Comparison of ENCODE assay signal across 18 cellular contexts in genomic region chr10:74417397-74417796, GRCh38.
DNase-seq lines count a peak whose midpoint lies in the region; ATAC-seq, FAIRE-seq and TF ChIP-seq lines count a peak whose summit lies in the region.
"Had no signal": no experiment of that assay in that cellular context is flagged by ENCODE, and none has a peak within 500 bp of the region (broad histone marks: within the 10 kb centered on the region; RNA-seq: fewer than 3 reads in every experiment).

No MANE protein-coding gene starts in this region.

- TF ChIP-seq CTCF in GM23338 (conservative IDR thresholded peaks at IDR 0.05; ENCODE audit: low read depth in 2 of 2) (no peak), neural crest cell (conservative IDR thresholded peaks at IDR 0.05) (no peak)

- H3K9me3 Mint-ChIP-seq in GM23338 (peaks cover 3% of the 10 kb centered on the region; the same call in 2 of the 3 replicates), neural crest cell (peaks cover 5% of the 10 kb centered on the region)
- H3K9me3 Mint-ChIP-seq in effector memory CD8-positive, alpha-beta T cell: no peaks in the 10 kb centered on the region
- H3K9me3 Mint-ChIP-seq: IgD-negative memory B cell; T-helper 1 cell treated with Interleukin-12 subunit alpha and Interleukin-12 subunit beta and Interleukin-4 antibody, amounts not matched to agents 30 μg/mL and 1 μg/mL, for 36 hours had no signal

- H3K9me2 ChIP-seq in GM23338 (ENCODE audit: insufficient read depth): no peaks in the 10 kb centered on the region

- no peaks in the 10 kb centered on the region for H3K36me3 ChIP-seq in GM23338 (ENCODE audit: insufficient read depth)

- H4K20me1 ChIP-seq in GM23338 (replicated peaks; ENCODE audit: insufficient read depth): no peaks in the 10 kb centered on the region

- H3K27me3 Mint-ChIP-seq in GM23338 (ENCODE audit: insufficient read depth, low read depth, poor library complexity) (no peaks in the 10 kb centered on the region), neural crest cell (ENCODE audit: low read depth) (no peaks in the 10 kb centered on the region)
- H3K27me3 Mint-ChIP-seq in effector memory CD8-positive, alpha-beta T cell: no peaks in the 10 kb centered on the region
- H3K27me3 Mint-ChIP-seq: IgD-negative memory B cell had no signal

- peaks cover 59% of the 10 kb centered on the region for H3K4me1 ChIP-seq in GM23338 (ENCODE audit: insufficient read depth)
- H3K4me1 ChIP-seq: A549 had no signal

- H3K79me2 ChIP-seq in GM23338 (replicated peaks; ENCODE audit: insufficient read depth): no peaks in the 10 kb centered on the region

- H3K4me2 ChIP-seq in GM23338: no peak overlapping the region
- H3K4me2 ChIP-seq: A549 had no signal

- H3K4me3 ChIP-seq in GM23338: no peak overlapping the region
- H3K4me3 ChIP-seq: A549 had no signal

- peak; percentile 10 for FAIRE-seq in colon (lab: Jason Lieb, UNC)
- FAIRE-seq: A549, GM19239 had no signal

- DNase-seq in NCI-H1694 treated with DMSO at 0.1 percent for 48 hours (lab: John Stamatoyannopoulos, UW) (peak; percentile 7), NCI-H1694 (lab: John Stamatoyannopoulos, UW) (no peak), GM23338 (ENCODE audit: low spot score) (no peak), neural crest cell (ENCODE audit: low read depth, low spot score) (no peak), OCI-M2 (lab: John Stamatoyannopoulos, UW; ENCODE audit: unreplicated experiment) (no peak), SHP77 (lab: John Stamatoyannopoulos, UW) (no peak)
- no peak for DNase-seq in effector memory CD8-positive, alpha-beta T cell
- DNase-seq: BE2C, H7, Karpas-422, NCI-H1436, NCI-H446 treated with DMSO at 0.1 percent for 48 hours, NCI-H526 treated with DMSO at 0.1 percent for 48 hours had no signal

- H3K36me3 Mint-ChIP-seq in GM23338 (ENCODE audit: low read depth) (peaks cover 11% of the 10 kb centered on the region; the same call in 2 of the 3 replicates), neural crest cell (ENCODE audit: low read depth) (peaks cover 13% of the 10 kb centered on the region)
- no peaks in the 10 kb centered on the region for H3K36me3 Mint-ChIP-seq in effector memory CD8-positive, alpha-beta T cell (ENCODE audit: insufficient read depth)

- no peaks in the 10 kb centered on the region for H3F3A ChIP-seq in GM23338 (replicated peaks; ENCODE audit: low read depth)

- no peaks in the 10 kb centered on the region for H3K27me3 ChIP-seq in GM23338 (ENCODE audit: insufficient read depth)
- H3K27me3 ChIP-seq: BE2C had no signal

- H3K27ac ChIP-seq in GM23338 (ENCODE audit: low read depth): peak overlapping the region; percentile 83
- H3K27ac ChIP-seq: A549 had no signal

- H3K4me3 Mint-ChIP-seq in GM23338 (no peak overlapping the region), neural crest cell (peak overlapping the region; percentile 50)
- no peak overlapping the region for H3K4me3 Mint-ChIP-seq in effector memory CD8-positive, alpha-beta T cell
- H3K4me3 Mint-ChIP-seq: IgD-negative memory B cell; T-helper 1 cell treated with Interleukin-12 subunit alpha and Interleukin-12 subunit beta and Interleukin-4 antibody, amounts not matched to agents 30 μg/mL and 1 μg/mL, for 36 hours had no signal

- ATAC-seq in GM23338: no peak
- ATAC-seq in effector memory CD8-positive, alpha-beta T cell (replicated peaks): no peak
- ATAC-seq: A549 had no signal

- H3K4me1 Mint-ChIP-seq in GM23338 (peaks cover 52% of the 10 kb centered on the region), neural crest cell (peaks cover 44% of the 10 kb centered on the region)
- H3K4me1 Mint-ChIP-seq in effector memory CD8-positive, alpha-beta T cell (ENCODE audit: low read depth in 2 of 2): no peaks in the 10 kb centered on the region

- no peak overlapping the region for H2AFZ ChIP-seq in GM23338

- H3K27ac Mint-ChIP-seq in GM23338 (no peak overlapping the region; the same call in 1 of the 2 replicates), neural crest cell (ENCODE audit: unreplicated experiment) (peak overlapping the region; percentile 64)
- H3K27ac Mint-ChIP-seq in effector memory CD8-positive, alpha-beta T cell: no peak overlapping the region
- H3K27ac Mint-ChIP-seq: IgD-negative memory B cell; T-helper 1 cell treated with Interleukin-12 subunit alpha and Interleukin-12 subunit beta and Interleukin-4 antibody, amounts not matched to agents 30 μg/mL and 1 μg/mL, for 36 hours had no signal

TF ChIP-seq in GM23338, 12 proteins besides CTCF, POLR2A, EP300 and RAD21:
- no peak for TF ChIP-seq ZNF114 (CRISPR knock-in tag; IDR thresholded peaks at IDR 0.05)
- TF ChIP-seq EZH2phosphoT487 (IDR thresholded peaks at IDR 0.05; ENCODE audit: unreplicated experiment): no peak
- TF ChIP-seq ETS1 (IDR thresholded peaks at IDR 0.05): no peak
- TF ChIP-seq POLR2AphosphoS5 (IDR thresholded peaks at IDR 0.05; ENCODE audit: low read depth): no peak
TF ChIP-seq in GM23338: peak in this region for 0.
